19 cellular contexts compared by ENCODE assay signal in genomic region chr9:92968081-92968480, GRCh38. TPM values are rescaled to one million over a fixed set of nuclear protein-coding genes. Genes with fewer than 3 reads are reported as not detected.
DNase-seq lines count a peak whose midpoint lies in the region; ATAC-seq and TF ChIP-seq lines count a peak whose summit lies in the region.
"Had no signal": no experiment of that assay in that cellular context is flagged by ENCODE, and none has a peak within 500 bp of the region (broad histone marks: within the 10 kb centered on the region; RNA-seq: fewer than 3 reads in every experiment).

No MANE protein-coding gene starts in this region.

- no peaks in the 10 kb centered on the region for H3K27me3 Mint-ChIP-seq in activated CD8-positive, alpha-beta T cell treated with anti-CD3 and anti-CD28 coated beads, Interleukin-2, amount 10 ng/mL, durations not matched to agents 7 days and 5 days (ENCODE audit: low read depth)
- peaks cover 11 to 32% (median 21%) of the 10 kb centered on the region in 3 donors for H3K27me3 Mint-ChIP-seq in immature natural killer cell (ENCODE audit: low read depth in 3 of 3)
- H3K27me3 Mint-ChIP-seq in stimulated activated naive CD8-positive, alpha-beta T cell treated with anti-CD3 and anti-CD28 coated beads, Interleukin-15, amount 100 ng/mL, for 72 hours: no peaks in the 10 kb centered on the region

- POLR2A ChIA-PET in activated CD8-positive, alpha-beta T cell treated with anti-CD3 and anti-CD28 coated beads, Interleukin-2, amount 10 ng/mL, durations not matched to agents 7 days and 5 days (lab: Charles Lee): interaction anchor here (1.5 to 5.5 kb wide), 3 partner anchors 12 to 91 kb away, joined by 3 to 24 read pairs (median 16); no protein-coding TSS in a partner anchor

- peaks cover 76% of the 10 kb centered on the region for H3K36me3 Mint-ChIP-seq in activated CD8-positive, alpha-beta T cell treated with anti-CD3 and anti-CD28 coated beads, Interleukin-2, amount 10 ng/mL, durations not matched to agents 7 days and 5 days (ENCODE audit: low read depth)
- peaks cover 0 to 16% (median 9%) of the 10 kb centered on the region in 3 donors for H3K36me3 Mint-ChIP-seq in immature natural killer cell

- H3K4me3 Mint-ChIP-seq in activated CD8-positive, alpha-beta T cell treated with anti-CD3 and anti-CD28 coated beads, Interleukin-2, amount 10 ng/mL, durations not matched to agents 7 days and 5 days: peak overlapping the region; percentile 91
- peak overlapping the region; percentile 87 to 99 (median 93) for H3K4me3 Mint-ChIP-seq in immature natural killer cell
- peak overlapping the region; percentile 91 to 96 for H3K4me3 Mint-ChIP-seq in stimulated activated naive CD8-positive, alpha-beta T cell treated with anti-CD3 and anti-CD28 coated beads, Interleukin-15, amount 100 ng/mL, for 72 hours

- CTCF ChIA-PET in activated CD8-positive, alpha-beta T cell treated with anti-CD3 and anti-CD28 coated beads, Interleukin-2, amount 10 ng/mL, durations not matched to agents 7 days and 5 days (lab: Charles Lee): interaction anchor here (1.4 to 5.2 kb wide), 3 partner anchors 11 to 35 kb away, joined by 4 to 34 read pairs (median 14); no protein-coding TSS in a partner anchor

- TF ChIP-seq POLR2A in erythroblast (IDR thresholded peaks at IDR 0.05; ENCODE audit: low read length): no peak

- peaks cover 66% of the 10 kb centered on the region for H3K4me1 Mint-ChIP-seq in activated CD8-positive, alpha-beta T cell treated with anti-CD3 and anti-CD28 coated beads, Interleukin-2, amount 10 ng/mL, durations not matched to agents 7 days and 5 days (ENCODE audit: low read depth)
- H3K4me1 Mint-ChIP-seq in immature natural killer cell: peaks cover 88 to 93% of the 10 kb centered on the region in 2 donors
- H3K4me1 Mint-ChIP-seq in stimulated activated naive CD8-positive, alpha-beta T cell treated with anti-CD3 and anti-CD28 coated beads, Interleukin-15, amount 100 ng/mL, for 72 hours: peaks cover 79% of the 10 kb centered on the region

- H3K27ac Mint-ChIP-seq in activated CD8-positive, alpha-beta T cell treated with anti-CD3 and anti-CD28 coated beads, Interleukin-2, amount 10 ng/mL, durations not matched to agents 7 days and 5 days: peak overlapping the region; percentile 100
- peak overlapping the region; percentile 94 to 99 (median 98) for H3K27ac Mint-ChIP-seq in immature natural killer cell
- peak overlapping the region; percentile 93 to 98 for H3K27ac Mint-ChIP-seq in stimulated activated naive CD8-positive, alpha-beta T cell treated with anti-CD3 and anti-CD28 coated beads, Interleukin-15, amount 100 ng/mL, for 72 hours

- ATAC-seq in activated CD8-positive, alpha-beta T cell treated with anti-CD3 and anti-CD28 coated beads, Interleukin-2, amount 10 ng/mL, durations not matched to agents 7 days and 5 days: no peak
- ATAC-seq in stimulated activated naive CD8-positive, alpha-beta T cell treated with anti-CD3 and anti-CD28 coated beads, Interleukin-15, amount 100 ng/mL, for 72 hours: no peak
- ATAC-seq: heart left ventricle had no signal

- no peaks in the 10 kb centered on the region for H3K9me3 Mint-ChIP-seq in activated CD8-positive, alpha-beta T cell treated with anti-CD3 and anti-CD28 coated beads, Interleukin-2, amount 10 ng/mL, durations not matched to agents 7 days and 5 days (ENCODE audit: insufficient read depth)
- H3K9me3 Mint-ChIP-seq in immature natural killer cell: no peaks in the 10 kb centered on the region
- no peaks in the 10 kb centered on the region for H3K9me3 Mint-ChIP-seq in stimulated activated naive CD8-positive, alpha-beta T cell treated with anti-CD3 and anti-CD28 coated beads, Interleukin-15, amount 100 ng/mL, for 72 hours

- peak; percentile 71 for DNase-seq in activated CD8-positive, alpha-beta memory T cell treated with anti-CD3 and anti-CD28 coated beads for 24 hours
- DNase-seq in activated CD8-positive, alpha-beta memory T cell treated with anti-CD3 and anti-CD28 coated beads, Interleukin-2, amount 50 U/mL, for 4 hours: no peak
- DNase-seq in activated CD8-positive, alpha-beta T cell treated with anti-CD3 and anti-CD28 coated beads, Interleukin-2, amount 10 ng/mL, durations not matched to agents 7 days and 5 days: peak; percentile 48
- no peak for DNase-seq in immature natural killer cell
- DNase-seq in stimulated activated naive CD8-positive, alpha-beta T cell treated with anti-CD3 and anti-CD28 coated beads, Interleukin-15, amount 100 ng/mL, for 72 hours: no peak
- no peak for DNase-seq in COLO829 (ENCODE audit: low spot score)
- DNase-seq in NCI-H82 treated with DMSO at 0.1 percent for 48 hours (lab: John Stamatoyannopoulos, UW; ENCODE audit: unreplicated experiment): no peak
- no peak for DNase-seq in erythroblast (lab: John Stamatoyannopoulos, UW)
- DNase-seq: aorta; Calu3; colonic mucosa; esophagus squamous epithelium; heart left ventricle; kidney; MM.1S; NCI-H2081 treated with DMSO at 0.1 percent for 48 hours; NCI-H774; stimulated activated CD4-positive, alpha-beta T cell treated with anti-CD3 and anti-CD28 coated beads, Interleukin-15, amount 100 ng/mL, for 24 hours had no signal

RNA-seq across cellular contexts. Expression of gene FGD3, which starts 20.8 kb away (rescaled TPM):
- 100 to 1,000 TPM; 104 to 107 TPM for total RNA-seq in activated CD8-positive, alpha-beta T cell treated with anti-CD3 and anti-CD28 coated beads, Interleukin-2, amount 10 ng/mL, durations not matched to agents 7 days and 5 days
- 100 to 1,000 TPM in 1 of 3 donors, 10 to 100 TPM in 2; 46.9 to 137 (median 57.0) TPM for polyA plus RNA-seq in immature natural killer cell
- total RNA-seq: pulmonary artery endothelial cell had no signal

Comparison
In these comparisons a context has a peak if more than half of its experiments do, and no peak if none do; other contexts are left out.
1. DNase-seq: peak in activated CD8-positive, alpha-beta memory T cell treated with anti-CD3 and anti-CD28 coated beads for 24 hours (single experiment) and activated CD8-positive, alpha-beta T cell treated with anti-CD3 and anti-CD28 coated beads, Interleukin-2, amount 10 ng/mL, durations not matched to agents 7 days and 5 days (single experiment); none in activated CD8-positive, alpha-beta memory T cell treated with anti-CD3 and anti-CD28 coated beads, Interleukin-2, amount 50 U/mL, for 4 hours (single experiment), immature natural killer cell (0 of 3), stimulated activated naive CD8-positive, alpha-beta T cell treated with anti-CD3 and anti-CD28 coated beads, Interleukin-15, amount 100 ng/mL, for 72 hours (0 of 2), COLO829 (single experiment), NCI-H82 treated with DMSO at 0.1 percent for 48 hours (single experiment) and erythroblast (0 of 2).
2. Peak in every context shown above with its lines, with median percentiles within 50 percentile points of each other: H3K27ac Mint-ChIP-seq and H3K4me3 Mint-ChIP-seq.